Comparison of ENCODE assay signal across 8 cellular contexts in genomic region chr5:61162010-61162831, GRCh38. TPM values are rescaled to one million over a fixed set of nuclear protein-coding genes. Genes with fewer than 3 reads are reported as not detected.
DNase-seq lines count a peak whose midpoint lies in the region; ATAC-seq, FAIRE-seq and TF ChIP-seq lines count a peak whose summit lies in the region.

SMIM15 (minus strand) TSS chr5:61162468; CDS start chr5:61160171, 2,297 bp downstream.

- BruUV-seq in PC-9 (replicated peaks; lab: Mats Ljungman, UMichigan) = TSS peak; percentile 60

- no peaks in the 10 kb centered on the region for H3K27me3 Mint-ChIP-seq in activated T-cell treated with anti-CD3 and anti-CD28 coated beads, Interleukin-2, amount 50 U/mL, for 24 hours

- peak within 1 kb of the TSS; percentile 87 for H3K9ac ChIP-seq in mucosa of stomach (ENCODE audit: low read length)

- no peaks in the 10 kb centered on the region for H3F3A ChIP-seq in PC-9 (ENCODE audit: insufficient read depth, low read depth)

- CTCF ChIA-PET in PC-9 (lab: Charles Lee) = no interaction called here

- H3K4me1 Mint-ChIP-seq in activated T-cell treated with anti-CD3 and anti-CD28 coated beads, Interleukin-2, amount 50 U/mL, for 24 hours (ENCODE audit: low read depth) = peaks cover 47% of the 10 kb centered on the region

- H3K4me1 ChIP-seq in PC-9 (replicated peaks; ENCODE audit: insufficient read depth) (peaks cover 30% of the 10 kb centered on the region), esophagus (ENCODE audit: control insufficient read depth in 2 of 2, insufficient read depth in 2 of 2, low read length in 1 of 2) (peaks cover 0 to 5% of the 10 kb centered on the region in 2 donors), mucosa of stomach (ENCODE audit: control insufficient read depth, insufficient read depth, low read length) (peaks cover 10% of the 10 kb centered on the region)

- intact Hi-C loops in PC-9 (cut with micrococcal nuclease; ENCODE audit: unreplicated experiment) = loop anchor here (1.0 to 10.0 kb wide), 6 partner anchors 93 to 653 kb away; no protein-coding TSS in a partner anchor

- no peaks in the 10 kb centered on the region for H3K27me3 ChIP-seq in PC-9 (ENCODE audit: insufficient read depth, low read depth)
- H3K27me3 ChIP-seq in esophagus (ENCODE audit: control insufficient read depth in 1 of 2, insufficient read depth in 2 of 2, low read length in 2 of 2) = no peaks in the 10 kb centered on the region
- H3K27me3 ChIP-seq in mucosa of stomach (ENCODE audit: control insufficient read depth, insufficient read depth, low read length) = no peaks in the 10 kb centered on the region

- peaks cover 58% of the 10 kb centered on the region for H3K36me3 Mint-ChIP-seq in activated T-cell treated with anti-CD3 and anti-CD28 coated beads, Interleukin-2, amount 50 U/mL, for 24 hours (ENCODE audit: low read depth)

- TF ChIP-seq CTCF in D721Med (IDR thresholded peaks at IDR 0.05; ENCODE audit: insufficient read depth, missing control alignments) (no peak), PC-9 (conservative IDR thresholded peaks at IDR 0.05) (no peak)

- H3K27ac Mint-ChIP-seq in activated T-cell treated with anti-CD3 and anti-CD28 coated beads, Interleukin-2, amount 50 U/mL, for 24 hours = peak within 1 kb of the TSS; percentile 96

- peak within 1 kb of the TSS; percentile 95 for H3K4me3 ChIP-seq in PC-9
- H3K4me3 ChIP-seq in esophagus (ENCODE audit: low read depth in 1 of 2, low read length in 2 of 2) = peak within 1 kb of the TSS; percentile 78 to 95
- peak within 1 kb of the TSS; percentile 68 for H3K4me3 ChIP-seq in mucosa of stomach (ENCODE audit: low read length)

- ATAC-seq in GM21515 (IDR thresholded peaks at IDR 0.05; ENCODE audit: unreplicated experiment) = peak; percentile 97

- peak; percentile 64 for DNase-seq in D721Med (ENCODE audit: insufficient read length, low spot score)
- DNase-seq in HuH-7 (ENCODE audit: low spot score) = peak; percentile 88
- peak; percentile 81 to 85 for DNase-seq in PC-9
- peak; percentile 88 for DNase-seq in activated T-cell treated with anti-CD3 and anti-CD28 coated beads, Interleukin-2, amount 50 U/mL, for 24 hours
- peak; percentile 55 to 61 for DNase-seq in stimulated activated CD8-positive, alpha-beta memory T cell treated with anti-CD3 and anti-CD28 coated beads, Interleukin-7, amount 100 ng/mL, for 1 hour (ENCODE audit: low read depth in 2 of 2)

- FAIRE-seq in D721Med (lab: Jason Lieb, UNC) = no peak

- peaks cover 21% of the 10 kb centered on the region for H3K9me3 Mint-ChIP-seq in activated T-cell treated with anti-CD3 and anti-CD28 coated beads, Interleukin-2, amount 50 U/mL, for 24 hours

- peak within 1 kb of the TSS; percentile 90 for H3K4me2 ChIP-seq in PC-9

- peaks cover 56% of the 10 kb centered on the region for H3K79me2 ChIP-seq in PC-9 (ENCODE audit: low read depth)

- H2AFZ ChIP-seq in PC-9 = peak within 1 kb of the TSS; percentile 99

- H3K9me3 ChIP-seq in PC-9 (ENCODE audit: insufficient read depth, low read depth) (no peaks in the 10 kb centered on the region), esophagus (ENCODE audit: control insufficient read depth in 2 of 2, insufficient read depth in 1 of 2, low read depth in 1 of 2, low read length in 1 of 2) (no peaks in the 10 kb centered on the region), mucosa of stomach (ENCODE audit: control insufficient read depth, low read length) (no peaks in the 10 kb centered on the region)

- peaks cover 26% of the 10 kb centered on the region for H3K36me3 ChIP-seq in PC-9 (ENCODE audit: low read depth)
- peaks cover 0 to 3% of the 10 kb centered on the region in 2 donors for H3K36me3 ChIP-seq in esophagus (ENCODE audit: control insufficient read depth in 2 of 2, insufficient read depth in 2 of 2, low read length in 1 of 2)
- no peaks in the 10 kb centered on the region for H3K36me3 ChIP-seq in mucosa of stomach (ENCODE audit: control insufficient read depth, insufficient read depth, low read length)

- no peaks in the 10 kb centered on the region for H4K20me1 ChIP-seq in PC-9 (ENCODE audit: insufficient read depth)

- 1% methylated on average over 72 to 73 of the region's 73 CpGs for WGBS in esophagus, 2 donors

- H3K9me2 ChIP-seq in PC-9 (ENCODE audit: insufficient read depth) = no peaks in the 10 kb centered on the region

- POLR2A ChIA-PET in PC-9 (lab: Charles Lee; ENCODE audit: unreplicated experiment) = interaction anchor here (0.5 kb wide), 1 partner anchor 170 kb away, joined by 3 read pairs; the partner anchor contains the start of gene ZSWIM6

- H3K4me3 Mint-ChIP-seq in activated T-cell treated with anti-CD3 and anti-CD28 coated beads, Interleukin-2, amount 50 U/mL, for 24 hours = peak within 1 kb of the TSS; percentile 92

- H3K27ac ChIP-seq in PC-9 (peak within 1 kb of the TSS; percentile 76), esophagus (ENCODE audit: low read depth in 2 of 2, low read length in 1 of 2) (peak within 1 kb of the TSS; percentile 91 to 95)

RNA-seq across cellular contexts. Expression of gene SMIM15, which starts in this region (rescaled TPM):
- total RNA-seq in PC-9 (2021) = 50.6 and 58.2 TPM in 2 replicates
- 10 to 100 TPM; 36.1 to 37.2 TPM for polyA plus RNA-seq in esophagus

Comparison
In these comparisons a context has a peak if more than half of its experiments do, and no peak if none do; other contexts are left out.
1. Peak in every context shown above with its lines: DNase-seq, ATAC-seq, H3K4me3 ChIP-seq and H3K27ac ChIP-seq.